Comparison of ENCODE assay signal across 8 cellular contexts in the genomic region with DNA sequence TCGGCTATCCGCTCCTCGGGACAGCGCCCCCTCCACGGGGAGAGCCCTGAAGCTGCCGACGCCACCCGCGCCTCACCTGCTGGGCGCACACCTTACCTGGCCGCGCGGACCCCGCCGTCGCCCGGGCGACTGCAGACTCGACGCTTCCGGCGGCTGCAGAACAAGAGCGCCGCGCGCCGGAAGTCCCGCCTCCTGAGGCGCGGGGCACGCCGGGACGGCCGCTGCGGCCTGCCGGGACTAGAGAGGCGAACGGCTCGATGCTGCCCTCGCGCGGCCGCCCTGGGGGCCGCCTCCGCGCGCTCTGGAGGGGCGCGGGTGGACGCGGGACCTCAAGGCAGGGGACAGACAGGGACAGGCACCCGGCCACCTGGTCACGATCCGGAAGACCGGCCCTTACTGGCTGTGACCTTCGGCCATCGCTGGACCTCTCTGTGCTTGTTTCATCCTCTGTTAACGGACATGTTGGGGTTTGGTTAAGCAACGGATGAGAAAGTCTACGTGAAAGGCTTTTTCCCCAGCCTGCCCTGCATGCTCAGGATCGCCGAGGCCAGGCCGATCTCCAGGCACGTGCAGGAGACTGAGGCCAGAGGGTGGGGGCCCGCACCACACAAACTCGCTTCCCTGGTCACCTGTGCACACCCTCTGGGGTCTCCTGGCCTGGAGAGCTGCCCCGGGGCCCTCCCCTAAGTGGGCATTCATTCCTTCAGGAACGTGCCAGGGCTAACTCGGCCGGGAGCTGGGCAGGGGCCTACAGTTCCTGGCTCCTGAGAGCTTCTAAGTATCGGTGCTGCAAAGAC. TPM values are rescaled to one million over a fixed set of nuclear protein-coding genes. Genes with fewer than 3 reads are reported as not detected.
DNase-seq lines count a peak whose midpoint lies in the region; TF ChIP-seq lines count a peak whose summit lies in the region.

A gene with protein sequence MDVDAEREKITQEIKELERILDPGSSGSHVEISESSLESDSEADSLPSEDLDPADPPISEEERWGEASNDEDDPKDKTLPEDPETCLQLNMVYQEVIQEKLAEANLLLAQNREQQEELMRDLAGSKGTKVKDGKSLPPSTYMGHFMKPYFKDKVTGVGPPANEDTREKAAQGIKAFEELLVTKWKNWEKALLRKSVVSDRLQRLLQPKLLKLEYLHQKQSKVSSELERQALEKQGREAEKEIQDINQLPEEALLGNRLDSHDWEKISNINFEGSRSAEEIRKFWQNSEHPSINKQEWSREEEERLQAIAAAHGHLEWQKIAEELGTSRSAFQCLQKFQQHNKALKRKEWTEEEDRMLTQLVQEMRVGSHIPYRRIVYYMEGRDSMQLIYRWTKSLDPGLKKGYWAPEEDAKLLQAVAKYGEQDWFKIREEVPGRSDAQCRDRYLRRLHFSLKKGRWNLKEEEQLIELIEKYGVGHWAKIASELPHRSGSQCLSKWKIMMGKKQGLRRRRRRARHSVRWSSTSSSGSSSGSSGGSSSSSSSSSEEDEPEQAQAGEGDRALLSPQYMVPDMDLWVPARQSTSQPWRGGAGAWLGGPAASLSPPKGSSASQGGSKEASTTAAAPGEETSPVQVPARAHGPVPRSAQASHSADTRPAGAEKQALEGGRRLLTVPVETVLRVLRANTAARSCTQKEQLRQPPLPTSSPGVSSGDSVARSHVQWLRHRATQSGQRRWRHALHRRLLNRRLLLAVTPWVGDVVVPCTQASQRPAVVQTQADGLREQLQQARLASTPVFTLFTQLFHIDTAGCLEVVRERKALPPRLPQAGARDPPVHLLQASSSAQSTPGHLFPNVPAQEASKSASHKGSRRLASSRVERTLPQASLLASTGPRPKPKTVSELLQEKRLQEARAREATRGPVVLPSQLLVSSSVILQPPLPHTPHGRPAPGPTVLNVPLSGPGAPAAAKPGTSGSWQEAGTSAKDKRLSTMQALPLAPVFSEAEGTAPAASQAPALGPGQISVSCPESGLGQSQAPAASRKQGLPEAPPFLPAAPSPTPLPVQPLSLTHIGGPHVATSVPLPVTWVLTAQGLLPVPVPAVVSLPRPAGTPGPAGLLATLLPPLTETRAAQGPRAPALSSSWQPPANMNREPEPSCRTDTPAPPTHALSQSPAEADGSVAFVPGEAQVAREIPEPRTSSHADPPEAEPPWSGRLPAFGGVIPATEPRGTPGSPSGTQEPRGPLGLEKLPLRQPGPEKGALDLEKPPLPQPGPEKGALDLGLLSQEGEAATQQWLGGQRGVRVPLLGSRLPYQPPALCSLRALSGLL (N-terminal part only) (minus strand): TSS at position 133 of the 797 bp plus-strand sequence. CDS start 1,742 bp downstream, outside the sequence.

- H3K4me3 ChIP-seq in MM.1S (ENCODE audit: low read length) = peak within 1 kb of the TSS; percentile 100
- H3K4me3 ChIP-seq in suprapubic skin = peak within 1 kb of the TSS; percentile 87

- peak within 1 kb of the TSS; percentile 80 for H3K9ac ChIP-seq in MM.1S (ENCODE audit: low read length)

- TF ChIP-seq CTCF in MM.1S (IDR thresholded peaks at IDR 0.05; ENCODE audit: low read length) (peak; percentile 82), suprapubic skin (IDR thresholded peaks at IDR 0.05) (peak; percentile 91 to 99)

- H3K4me1 ChIP-seq in MM.1S (ENCODE audit: low read length) = peaks cover 27% of the 10 kb centered on the region
- H3K4me1 ChIP-seq in suprapubic skin = peaks cover 29% of the 10 kb centered on the region

- H3K9me3 ChIP-seq in MM.1S (replicated peaks; ENCODE audit: insufficient read depth, low read length) (no peaks in the 10 kb centered on the region), suprapubic skin (no peaks in the 10 kb centered on the region)

- peaks cover 51% of the 10 kb centered on the region for H3K36me3 Mint-ChIP-seq in activated naive CD4-positive, alpha-beta T cell treated with anti-CD3 and anti-CD28 coated beads for 36 hours (ENCODE audit: low read depth)

- H3F3A ChIP-seq in MM.1S (ENCODE audit: insufficient read depth, low read length) = 0 out of 2 replicates have a peak, but pooled peaks cover 4% of the 10 kb centered on the region

- CTCF ChIA-PET in activated naive CD4-positive, alpha-beta T cell treated with anti-CD3 and anti-CD28 coated beads for 36 hours (lab: Charles Lee) = interaction anchor here (0.6 to 1.5 kb wide), 8 partner anchors 9 to 483 kb away, joined by 3 to 8 read pairs (median 3); a partner anchor contains a TSS

- H2AFZ ChIP-seq in MM.1S (ENCODE audit: low read length) = peak within 1 kb of the TSS; percentile 78

- H3K4me2 ChIP-seq in MM.1S (ENCODE audit: low read depth, low read length) = peak within 1 kb of the TSS; percentile 93

- H3K9me2 ChIP-seq in MM.1S (replicated peaks; ENCODE audit: insufficient read depth, low read length) = no peaks in the 10 kb centered on the region

- DNase-seq in EH (ENCODE audit: low read depth) (peak; percentile 85), H4 (ENCODE audit: low spot score) (peak; percentile 74), MM.1S (peak; percentile 94), SK-N-DZ (ENCODE audit: low spot score) (peak; percentile 87), glomerular visceral epithelial cell (ENCODE audit: extremely low spot score) (peak; percentile 91), occipital lobe (lab: John Stamatoyannopoulos, UW) (peak; percentile 67), suprapubic skin (ENCODE audit: low spot score in 2 of 2) (peak; percentile 82 to 86)
- DNase-seq in activated naive CD4-positive, alpha-beta T cell treated with anti-CD3 and anti-CD28 coated beads for 36 hours = peak; percentile 85

- H3K4me1 Mint-ChIP-seq in activated naive CD4-positive, alpha-beta T cell treated with anti-CD3 and anti-CD28 coated beads for 36 hours (ENCODE audit: low read depth) = peaks cover 57% of the 10 kb centered on the region

- no peak for TF ChIP-seq POLR2A in suprapubic skin (IDR thresholded peaks at IDR 0.05)

- 15% methylated on average over 12 of the region's 71 CpGs for WGBS in suprapubic skin

- H3K27ac ChIP-seq in MM.1S (ENCODE audit: low read length) (no peak within 1 kb of the TSS), suprapubic skin (no peak within 1 kb of the TSS)

- H3K27ac Mint-ChIP-seq in activated naive CD4-positive, alpha-beta T cell treated with anti-CD3 and anti-CD28 coated beads for 36 hours = peak within 1 kb of the TSS; percentile 59

- no peaks in the 10 kb centered on the region for H4K20me1 ChIP-seq in MM.1S (ENCODE audit: insufficient read depth, low read length)

- intact Hi-C loops in activated naive CD4-positive, alpha-beta T cell treated with anti-CD3 and anti-CD28 coated beads for 36 hours (cut with micrococcal nuclease) = loop anchor here (1.0 to 5.0 kb wide), 6 partner anchors 10 to 687 kb away; a partner anchor contains a TSS

- peaks cover 29% of the 10 kb centered on the region for H3K79me2 ChIP-seq in MM.1S (ENCODE audit: low read length)

- H3K36me3 ChIP-seq in MM.1S (replicated peaks; ENCODE audit: insufficient read depth, low read length) (no peaks in the 10 kb centered on the region), suprapubic skin (peaks cover 56% of the 10 kb centered on the region)

- H3K27me3 Mint-ChIP-seq in activated naive CD4-positive, alpha-beta T cell treated with anti-CD3 and anti-CD28 coated beads for 36 hours (ENCODE audit: low read depth) = no peaks in the 10 kb centered on the region

- H3K27me3 ChIP-seq in MM.1S (replicated peaks; ENCODE audit: insufficient read depth, low read length) (no peaks in the 10 kb centered on the region), suprapubic skin (no peaks in the 10 kb centered on the region)

- no peaks in the 10 kb centered on the region for H3K9me3 Mint-ChIP-seq in activated naive CD4-positive, alpha-beta T cell treated with anti-CD3 and anti-CD28 coated beads for 36 hours

- H3K4me3 Mint-ChIP-seq in activated naive CD4-positive, alpha-beta T cell treated with anti-CD3 and anti-CD28 coated beads for 36 hours = peak within 1 kb of the TSS; percentile 78

- no peak for TF ChIP-seq EP300 in suprapubic skin (IDR thresholded peaks at IDR 0.05)

RNA-seq across cellular contexts. Expression of the gene that starts here (rescaled TPM):
- 2.8 and 5.6 TPM in 2 replicates for total RNA-seq in H4 (2014; rRNA removed; shearing (Covaris generic))
- 9.6 and 12.5 TPM in 2 replicates for polyA plus RNA-seq in SK-N-DZ (2014; cell fraction: cytosol; rRNA removed)
- 47.5 and 49.7 TPM in 2 replicates for polyA plus RNA-seq in SK-N-DZ (2014; cell fraction: nucleus; rRNA removed)
- total RNA-seq in activated naive CD4-positive, alpha-beta T cell treated with anti-CD3 and anti-CD28 coated beads for 36 hours = 10 to 100 TPM; 12.3 to 14.1 TPM
- 7.2 TPM for total RNA-seq in occipital lobe
- 10 to 100 TPM in 2 of 4 donors, 1 to 10 TPM in 2; 6.1 to 11.1 (median 9.8) TPM for total RNA-seq in suprapubic skin
